11 cellular contexts compared by ENCODE assay signal in genomic region chr1:8509579-8509978, GRCh38.
DNase-seq lines count a peak whose midpoint lies in the region; ATAC-seq and TF ChIP-seq lines count a peak whose summit lies in the region.
"Had no signal": no experiment of that assay in that cellular context is flagged by ENCODE, and none has a peak within 500 bp of the region (broad histone marks: within the 10 kb centered on the region; RNA-seq: fewer than 3 reads in every experiment).

No MANE protein-coding gene starts in this region.

- peaks cover 6 to 20% (median 11%) of the 10 kb centered on the region in 4 donors for H3K4me1 ChIP-seq in upper lobe of left lung
- H3K4me1 ChIP-seq: BE2C had no signal

- H3K36me3 Mint-ChIP-seq in activated naive CD4-positive, alpha-beta T cell treated with anti-CD3 and anti-CD28 coated beads for 36 hours (ENCODE audit: low read depth), result peaks cover 1% of the 10 kb centered on the region
- peaks cover 17 to 20% of the 10 kb centered on the region in 2 donors for H3K36me3 Mint-ChIP-seq in naive B cell
- H3K36me3 Mint-ChIP-seq: natural killer cell treated with Interleukin-12 subunit alpha and Interleukin-12 subunit beta and Interleukin-15 and Interleukin-18, amount 100 ng/mL, for 72 hours had no signal

- intact Hi-C loops in activated naive CD4-positive, alpha-beta T cell treated with anti-CD3 and anti-CD28 coated beads for 36 hours (cut with micrococcal nuclease), result no loop called here

- no peaks in the 10 kb centered on the region for H3K9me3 Mint-ChIP-seq in activated naive CD4-positive, alpha-beta T cell treated with anti-CD3 and anti-CD28 coated beads for 36 hours
- no peaks in the 10 kb centered on the region for H3K9me3 Mint-ChIP-seq in naive B cell
- H3K9me3 Mint-ChIP-seq: natural killer cell treated with Interleukin-12 subunit alpha and Interleukin-12 subunit beta and Interleukin-15 and Interleukin-18, amount 100 ng/mL, for 72 hours had no signal

- peak overlapping the region; percentile 75 for H3K27ac ChIP-seq in angular gyrus (ENCODE audit: low read depth, low read length)
- H3K27ac ChIP-seq in upper lobe of left lung, result peak overlapping the region; percentile 39 to 67 (median 58)
- H3K27ac ChIP-seq: VCaP had no signal

- H3K27me3 ChIP-seq in upper lobe of left lung, result no peaks in the 10 kb centered on the region
- H3K27me3 ChIP-seq: BE2C had no signal

- no peak for DNase-seq in activated naive CD4-positive, alpha-beta T cell treated with anti-CD3 and anti-CD28 coated beads for 36 hours
- no peak for DNase-seq in activated naive CD4-positive, alpha-beta T cell treated with anti-CD3 and anti-CD28 coated beads, Interleukin-2, amount 50 U/mL, for 16 hours
- no peak for DNase-seq in naive B cell
- DNase-seq in upper lobe of left lung, result no peak
- DNase-seq in SW480 (ENCODE audit: low spot score), result no peak
- DNase-seq in germinal center (ENCODE audit: low spot score), result no peak
- DNase-seq: BE2C had no signal

- ATAC-seq in naive B cell (ENCODE audit: low read depth in 2 of 2) (peak in 1 of 2 donors; percentile 12), upper lobe of left lung (ENCODE audit: low FRiP score in 2 of 2) (no peak), GM21367 (IDR thresholded peaks at IDR 0.05; ENCODE audit: unreplicated experiment) (no peak)
- ATAC-seq: natural killer cell treated with Interleukin-12 subunit alpha and Interleukin-12 subunit beta and Interleukin-15 and Interleukin-18, amount 100 ng/mL, for 72 hours had no signal

- H3K27me3 Mint-ChIP-seq in activated naive CD4-positive, alpha-beta T cell treated with anti-CD3 and anti-CD28 coated beads for 36 hours (ENCODE audit: low read depth), result no peaks in the 10 kb centered on the region
- H3K27me3 Mint-ChIP-seq in naive B cell, result no peaks in the 10 kb centered on the region
- H3K27me3 Mint-ChIP-seq: natural killer cell treated with Interleukin-12 subunit alpha and Interleukin-12 subunit beta and Interleukin-15 and Interleukin-18, amount 100 ng/mL, for 72 hours had no signal

- TF ChIP-seq POLR2A in upper lobe of left lung (IDR thresholded peaks at IDR 0.05), result no peak

- H3K4me3 ChIP-seq in upper lobe of left lung, result no peak overlapping the region

- peak overlapping the region; percentile 54 for H3K4me3 Mint-ChIP-seq in activated naive CD4-positive, alpha-beta T cell treated with anti-CD3 and anti-CD28 coated beads for 36 hours
- peak overlapping the region; percentile 25 to 92 (median 71) for H3K4me3 Mint-ChIP-seq in naive B cell

- TF ChIP-seq EP300 in upper lobe of left lung (IDR thresholded peaks at IDR 0.05), result no peak

- H3K9me3 ChIP-seq in upper lobe of left lung, result no peaks in the 10 kb centered on the region
- H3K9me3 ChIP-seq: BE2C had no signal

- no peaks in the 10 kb centered on the region for H3K36me3 ChIP-seq in upper lobe of left lung
- H3K36me3 ChIP-seq: BE2C had no signal

- TF ChIP-seq CTCF in upper lobe of left lung (IDR thresholded peaks at IDR 0.05), result no peak

- WGBS in upper lobe of left lung, 2 donors, result 93 to 95% methylated on average over 7 of the region's 7 CpGs

- peaks cover 46% of the 10 kb centered on the region for H3K4me1 Mint-ChIP-seq in activated naive CD4-positive, alpha-beta T cell treated with anti-CD3 and anti-CD28 coated beads for 36 hours (ENCODE audit: low read depth)
- H3K4me1 Mint-ChIP-seq in naive B cell, result peaks cover 22 to 46% (median 39%) of the 10 kb centered on the region in 3 donors

- H3K27ac Mint-ChIP-seq in activated naive CD4-positive, alpha-beta T cell treated with anti-CD3 and anti-CD28 coated beads for 36 hours, result peak overlapping the region; percentile 93
- peak overlapping the region in 5 of 6 donors; percentile 80 to 97 (median 91) for H3K27ac Mint-ChIP-seq in naive B cell

- CTCF ChIA-PET in activated naive CD4-positive, alpha-beta T cell treated with anti-CD3 and anti-CD28 coated beads for 36 hours (lab: Charles Lee), result interaction anchor here (2.6 kb wide), 1 partner anchor 16 kb away, joined by 6 read pairs; no protein-coding TSS in a partner anchor
